1 cellular context compared by ENCODE assay signal in the genomic region with DNA sequence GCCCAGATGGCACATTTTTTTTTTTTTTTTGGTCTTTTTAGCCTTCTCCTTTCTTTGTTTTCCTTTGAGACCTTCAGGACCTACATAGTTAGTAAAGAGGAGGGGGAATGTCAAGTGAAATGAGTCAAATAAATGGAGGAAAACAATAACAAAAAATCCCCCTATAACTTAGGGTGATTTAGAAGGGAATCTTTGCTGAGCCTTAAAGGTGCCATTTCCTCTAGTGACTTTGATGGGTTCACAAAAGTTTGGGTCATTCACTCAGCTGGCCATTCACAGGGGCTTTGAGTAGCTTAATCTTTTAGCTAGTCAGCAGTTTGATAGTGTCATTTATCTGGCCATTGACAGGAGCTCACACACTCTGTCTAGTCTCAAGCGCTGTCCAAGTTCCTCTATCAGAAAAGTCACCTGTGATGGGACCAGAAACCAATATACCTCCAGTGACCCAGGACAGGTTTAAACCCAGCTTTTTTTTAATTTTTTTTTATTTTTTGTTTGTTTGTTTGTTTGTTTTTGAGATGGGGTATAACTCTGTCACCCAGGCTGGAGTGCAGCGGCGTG.
TF ChIP-seq lines count a peak whose summit lies in the region.

No MANE protein-coding gene starts in this region.

TF ChIP-seq in GM23338, 12 proteins besides CTCF, POLR2A, EP300 and RAD21 (continued from another document):
- TF ChIP-seq, protein P1, sequence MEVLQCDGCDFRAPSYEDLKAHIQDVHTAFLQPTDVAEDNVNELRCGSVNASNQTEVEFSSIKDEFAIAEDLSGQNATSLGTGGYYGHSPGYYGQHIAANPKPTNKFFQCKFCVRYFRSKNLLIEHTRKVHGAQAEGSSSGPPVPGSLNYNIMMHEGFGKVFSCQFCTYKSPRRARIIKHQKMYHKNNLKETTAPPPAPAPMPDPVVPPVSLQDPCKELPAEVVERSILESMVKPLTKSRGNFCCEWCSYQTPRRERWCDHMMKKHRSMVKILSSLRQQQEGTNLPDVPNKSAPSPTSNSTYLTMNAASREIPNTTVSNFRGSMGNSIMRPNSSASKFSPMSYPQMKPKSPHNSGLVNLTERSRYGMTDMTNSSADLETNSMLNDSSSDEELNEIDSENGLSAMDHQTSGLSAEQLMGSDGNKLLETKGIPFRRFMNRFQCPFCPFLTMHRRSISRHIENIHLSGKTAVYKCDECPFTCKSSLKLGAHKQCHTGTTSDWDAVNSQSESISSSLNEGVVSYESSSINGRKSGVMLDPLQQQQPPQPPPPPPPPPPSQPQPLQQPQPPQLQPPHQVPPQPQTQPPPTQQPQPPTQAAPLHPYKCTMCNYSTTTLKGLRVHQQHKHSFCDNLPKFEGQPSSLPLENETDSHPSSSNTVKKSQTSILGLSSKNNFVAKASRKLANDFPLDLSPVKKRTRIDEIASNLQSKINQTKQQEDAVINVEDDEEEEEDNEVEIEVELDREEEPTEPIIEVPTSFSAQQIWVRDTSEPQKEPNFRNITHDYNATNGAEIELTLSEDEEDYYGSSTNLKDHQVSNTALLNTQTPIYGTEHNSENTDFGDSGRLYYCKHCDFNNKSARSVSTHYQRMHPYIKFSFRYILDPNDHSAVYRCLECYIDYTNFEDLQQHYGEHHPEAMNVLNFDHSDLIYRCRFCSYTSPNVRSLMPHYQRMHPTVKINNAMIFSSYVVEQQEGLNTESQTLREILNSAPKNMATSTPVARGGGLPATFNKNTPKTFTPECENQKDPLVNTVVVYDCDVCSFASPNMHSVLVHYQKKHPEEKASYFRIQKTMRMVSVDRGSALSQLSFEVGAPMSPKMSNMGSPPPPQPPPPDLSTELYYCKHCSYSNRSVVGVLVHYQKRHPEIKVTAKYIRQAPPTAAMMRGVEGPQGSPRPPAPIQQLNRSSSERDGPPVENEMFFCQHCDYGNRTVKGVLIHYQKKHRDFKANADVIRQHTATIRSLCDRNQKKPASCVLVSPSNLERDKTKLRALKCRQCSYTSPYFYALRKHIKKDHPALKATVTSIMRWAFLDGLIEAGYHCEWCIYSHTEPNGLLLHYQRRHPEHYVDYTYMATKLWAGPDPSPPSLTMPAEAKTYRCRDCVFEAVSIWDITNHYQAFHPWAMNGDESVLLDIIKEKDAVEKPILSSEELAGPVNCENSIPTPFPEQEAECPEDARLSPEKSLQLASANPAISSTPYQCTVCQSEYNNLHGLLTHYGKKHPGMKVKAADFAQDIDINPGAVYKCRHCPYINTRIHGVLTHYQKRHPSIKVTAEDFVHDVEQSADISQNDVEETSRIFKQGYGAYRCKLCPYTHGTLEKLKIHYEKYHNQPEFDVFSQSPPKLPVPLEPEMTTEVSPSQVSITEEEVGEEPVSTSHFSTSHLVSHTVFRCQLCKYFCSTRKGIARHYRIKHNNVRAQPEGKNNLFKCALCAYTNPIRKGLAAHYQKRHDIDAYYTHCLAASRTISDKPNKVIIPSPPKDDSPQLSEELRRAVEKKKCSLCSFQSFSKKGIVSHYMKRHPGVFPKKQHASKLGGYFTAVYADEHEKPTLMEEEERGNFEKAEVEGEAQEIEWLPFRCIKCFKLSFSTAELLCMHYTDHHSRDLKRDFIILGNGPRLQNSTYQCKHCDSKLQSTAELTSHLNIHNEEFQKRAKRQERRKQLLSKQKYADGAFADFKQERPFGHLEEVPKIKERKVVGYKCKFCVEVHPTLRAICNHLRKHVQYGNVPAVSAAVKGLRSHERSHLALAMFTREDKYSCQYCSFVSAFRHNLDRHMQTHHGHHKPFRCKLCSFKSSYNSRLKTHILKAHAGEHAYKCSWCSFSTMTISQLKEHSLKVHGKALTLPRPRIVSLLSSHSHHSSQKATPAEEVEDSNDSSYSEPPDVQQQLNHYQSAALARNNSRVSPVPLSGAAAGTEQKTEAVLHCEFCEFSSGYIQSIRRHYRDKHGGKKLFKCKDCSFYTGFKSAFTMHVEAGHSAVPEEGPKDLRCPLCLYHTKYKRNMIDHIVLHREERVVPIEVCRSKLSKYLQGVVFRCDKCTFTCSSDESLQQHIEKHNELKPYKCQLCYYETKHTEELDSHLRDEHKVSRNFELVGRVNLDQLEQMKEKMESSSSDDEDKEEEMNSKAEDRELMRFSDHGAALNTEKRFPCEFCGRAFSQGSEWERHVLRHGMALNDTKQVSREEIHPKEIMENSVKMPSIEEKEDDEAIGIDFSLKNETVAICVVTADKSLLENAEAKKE (CRISPR knock-in tag; IDR thresholded peaks at IDR 0.05) = no peak
- TF ChIP-seq, protein P2, sequence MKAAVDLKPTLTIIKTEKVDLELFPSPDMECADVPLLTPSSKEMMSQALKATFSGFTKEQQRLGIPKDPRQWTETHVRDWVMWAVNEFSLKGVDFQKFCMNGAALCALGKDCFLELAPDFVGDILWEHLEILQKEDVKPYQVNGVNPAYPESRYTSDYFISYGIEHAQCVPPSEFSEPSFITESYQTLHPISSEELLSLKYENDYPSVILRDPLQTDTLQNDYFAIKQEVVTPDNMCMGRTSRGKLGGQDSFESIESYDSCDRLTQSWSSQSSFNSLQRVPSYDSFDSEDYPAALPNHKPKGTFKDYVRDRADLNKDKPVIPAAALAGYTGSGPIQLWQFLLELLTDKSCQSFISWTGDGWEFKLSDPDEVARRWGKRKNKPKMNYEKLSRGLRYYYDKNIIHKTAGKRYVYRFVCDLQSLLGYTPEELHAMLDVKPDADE (IDR thresholded peaks at IDR 0.05) = no peak
- TF ChIP-seq POLR2AphosphoS5 (IDR thresholded peaks at IDR 0.05; ENCODE audit: low read depth) = no peak
- TF ChIP-seq NANOG (IDR thresholded peaks at IDR 0.05; ENCODE audit: borderline replicate concordance) = no peak
- no peak for TF ChIP-seq JUNB (IDR thresholded peaks at IDR 0.05; ENCODE audit: unreplicated experiment)
- TF ChIP-seq ZNF331 (CRISPR knock-in tag; IDR thresholded peaks at IDR 0.05; ENCODE audit: low read depth) = no peak
- TF ChIP-seq ZNF114 (CRISPR knock-in tag; IDR thresholded peaks at IDR 0.05) = no peak
TF ChIP-seq in GM23338: peak in this region for 0.
